Comparison of ENCODE assay signal across 20 cellular contexts in the genomic region with DNA sequence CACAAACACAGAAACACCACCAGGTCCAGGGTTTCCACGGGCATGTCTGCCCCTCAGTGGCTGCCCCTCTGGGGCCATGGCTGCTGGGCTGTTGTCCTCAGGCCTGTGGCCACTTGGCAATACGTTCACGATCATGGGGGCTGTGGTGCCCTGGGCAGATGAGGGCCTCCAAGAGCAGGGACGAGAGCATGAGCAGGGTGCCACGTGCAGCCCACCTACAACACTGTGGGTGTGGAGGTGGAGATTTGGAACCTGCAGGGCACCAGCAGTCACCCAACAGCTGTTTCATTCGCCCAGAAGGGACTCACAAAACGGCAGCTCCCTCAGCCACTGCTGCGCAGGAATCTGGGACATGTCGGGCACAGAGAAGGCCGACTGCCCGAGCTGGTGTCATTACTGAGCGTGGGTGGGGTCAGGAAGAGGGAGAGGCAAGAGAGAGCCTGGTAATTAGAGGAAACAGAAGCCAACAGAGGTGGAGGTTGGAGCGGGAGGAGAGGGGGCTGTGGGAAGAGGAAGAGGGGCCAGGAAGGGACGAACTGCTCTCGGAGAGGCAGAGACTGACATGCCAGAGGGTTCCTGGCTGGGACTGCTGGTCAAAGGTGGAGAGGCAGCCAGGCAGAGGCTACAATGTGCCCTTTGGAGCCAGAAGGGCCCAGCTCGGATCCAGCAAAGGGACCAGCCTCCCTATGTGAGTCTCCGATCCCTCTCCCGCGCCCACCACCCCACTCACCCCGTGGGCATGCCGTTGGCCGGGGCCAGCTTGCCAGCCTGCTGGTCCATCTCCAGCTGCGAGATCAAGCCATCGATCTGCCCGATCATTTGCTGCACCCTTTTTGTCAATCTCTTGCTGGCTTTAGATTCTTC.
"Had no signal": no experiment of that assay in that cellular context is flagged by ENCODE, and none has a peak within 500 bp of the region (broad histone marks: within the 10 kb centered on the region; RNA-seq: fewer than 3 reads in every experiment).

No MANE protein-coding gene starts in this region.

- H3K27me3 Mint-ChIP-seq: activated naive CD4-positive, alpha-beta T cell treated with anti-CD3 and anti-CD28 coated beads, Interleukin-2, amount 50 U/mL, for 24 hours had no signal

- DNase-seq: activated CD4-positive, alpha-beta T cell treated with anti-CD3 and anti-CD28 coated beads for 48 hours; activated CD4-positive, alpha-beta T cell treated with anti-CD3 and anti-CD28 coated beads, Interleukin-2, amount 50 U/mL, for 4 hours; activated CD4-positive, CD25-positive, alpha-beta regulatory T cell treated with anti-CD3 and anti-CD28 coated beads, Interleukin-2, amount 50 U/mL, for 72 hours; activated CD8-positive, alpha-beta memory T cell treated with anti-CD3 and anti-CD28 coated beads, Interleukin-2, amount 50 U/mL, for 48 hours; activated CD8-positive, alpha-beta T cell treated with anti-CD3 and anti-CD28 coated beads, Interleukin-2, amount 10 ng/mL, durations not matched to agents 7 days and 5 days; activated T-cell treated with anti-CD3 and anti-CD28 coated beads, Interleukin-2, amount 50 U/mL, for 1 hour; brain microvascular endothelial cell; Karpas-422; MM.1S; NCI-H1105; NCI-H1436 treated with DMSO at 0.1 percent for 48 hours; NCI-H187; NCI-H2081; NCI-H510A treated with DMSO at 0.1 percent for 48 hours; PC-3; SHP77 treated with DMSO at 0.1 percent for 48 hours had no signal

- H3K9me3 Mint-ChIP-seq: activated naive CD4-positive, alpha-beta T cell treated with anti-CD3 and anti-CD28 coated beads, Interleukin-2, amount 50 U/mL, for 24 hours; T-helper 1 cell treated with Interleukin-12 subunit alpha and Interleukin-12 subunit beta and Interleukin-4 antibody, amounts not matched to agents 30 μg/mL and 1 μg/mL, for 36 hours had no signal

- H3K27ac ChIP-seq: brain microvascular endothelial cell, cardiac muscle cell had no signal

- H3K4me3 ChIP-seq: cardiac muscle cell, K562 had no signal

- ATAC-seq: activated CD8-positive, alpha-beta T cell treated with anti-CD3 and anti-CD28 coated beads, Interleukin-2, amount 10 ng/mL, durations not matched to agents 7 days and 5 days; K562; PC-3 had no signal

- H3K4me3 Mint-ChIP-seq: activated CD8-positive, alpha-beta T cell treated with anti-CD3 and anti-CD28 coated beads, Interleukin-2, amount 10 ng/mL, durations not matched to agents 7 days and 5 days; activated naive CD4-positive, alpha-beta T cell treated with anti-CD3 and anti-CD28 coated beads, Interleukin-2, amount 50 U/mL, for 24 hours; T-helper 1 cell treated with Interleukin-12 subunit alpha and Interleukin-12 subunit beta and Interleukin-4 antibody, amounts not matched to agents 30 μg/mL and 1 μg/mL, for 36 hours had no signal

- H3K27me3 ChIP-seq: brain microvascular endothelial cell, cardiac muscle cell had no signal

- H3K4me1 Mint-ChIP-seq: activated naive CD4-positive, alpha-beta T cell treated with anti-CD3 and anti-CD28 coated beads, Interleukin-2, amount 50 U/mL, for 24 hours had no signal

- H3K27ac Mint-ChIP-seq: activated CD8-positive, alpha-beta T cell treated with anti-CD3 and anti-CD28 coated beads, Interleukin-2, amount 10 ng/mL, durations not matched to agents 7 days and 5 days; activated naive CD4-positive, alpha-beta T cell treated with anti-CD3 and anti-CD28 coated beads, Interleukin-2, amount 50 U/mL, for 24 hours; T-helper 1 cell treated with Interleukin-12 subunit alpha and Interleukin-12 subunit beta and Interleukin-4 antibody, amounts not matched to agents 30 μg/mL and 1 μg/mL, for 36 hours had no signal
